In the genomic region with DNA sequence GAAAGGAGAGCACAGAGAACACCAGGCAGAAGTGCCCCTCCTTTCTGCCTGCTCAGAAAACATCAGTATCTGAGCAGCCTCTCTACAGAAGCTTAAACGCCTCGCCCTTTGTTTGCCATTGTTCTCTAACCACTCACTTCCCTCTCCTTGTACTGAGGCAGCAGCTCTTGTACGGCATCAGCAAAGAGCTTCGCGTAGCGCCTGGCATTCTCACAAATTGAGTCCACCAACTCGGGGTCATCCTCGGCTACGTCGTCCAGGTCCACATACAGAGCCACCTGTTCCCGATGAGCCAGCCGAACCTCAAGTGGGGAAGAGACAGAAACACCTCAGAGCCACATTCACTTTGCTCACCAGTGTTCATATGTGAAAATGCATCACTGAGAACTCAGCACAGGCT, we compare ENCODE assay signal across 1 cellular context.
TF ChIP-seq lines count a peak whose summit lies in the region.

No MANE protein-coding gene starts in this region.

TF ChIP-seq in endothelial cell of umbilical vein, 7 proteins besides CTCF, POLR2A, EP300 and RAD21:
- TF ChIP-seq FOS (IDR thresholded peaks at IDR 0.05; ENCODE audit: borderline replicate concordance, insufficient read depth, low read length) (no peak), POLR2AphosphoS5 (IDR thresholded peaks at IDR 0.05; ENCODE audit: insufficient read depth, low read depth, low read length) (no peak), EZH2 (IDR thresholded peaks at IDR 0.05; ENCODE audit: borderline replicate concordance, low read depth, low read length, severe bottlenecking) (no peak), JUN (IDR thresholded peaks at IDR 0.05; ENCODE audit: borderline replicate concordance, insufficient read depth, insufficient read length, low read depth) (no peak), GATA2 (IDR thresholded peaks at IDR 0.05; ENCODE audit: insufficient read depth, insufficient read length, low read depth, low read length) (no peak), MYC (IDR thresholded peaks at IDR 0.05; ENCODE audit: low read depth, low read length) (no peak)
- TF ChIP-seq, protein P1, sequence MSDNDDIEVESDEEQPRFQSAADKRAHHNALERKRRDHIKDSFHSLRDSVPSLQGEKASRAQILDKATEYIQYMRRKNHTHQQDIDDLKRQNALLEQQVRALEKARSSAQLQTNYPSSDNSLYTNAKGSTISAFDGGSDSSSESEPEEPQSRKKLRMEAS (IDR thresholded peaks at IDR 0.05; ENCODE audit: insufficient read depth, insufficient read length) = no peak
TF ChIP-seq in endothelial cell of umbilical vein: peak in this region for 0.
